ENCODE assay signal across 8 cellular contexts in genomic region chr1:93702102-93702827, GRCh38. TPM values are rescaled to one million over a fixed set of nuclear protein-coding genes. Genes with fewer than 3 reads are reported as not detected.
DNase-seq lines count a peak whose midpoint lies in the region; ATAC-seq and TF ChIP-seq lines count a peak whose summit lies in the region.

No MANE protein-coding gene starts in this region.

- H3K4me1 ChIP-seq in OCI-LY3 (ENCODE audit: low read length) (peaks cover 89% of the 10 kb centered on the region), right cardiac atrium (ENCODE audit: control insufficient read depth, insufficient read depth, low read length) (peaks cover 8% of the 10 kb centered on the region)

- H3K4me3 ChIP-seq in OCI-LY3 (ENCODE audit: low read length) (peak overlapping the region; percentile 48; the same call in 1 of the 2 replicates), right cardiac atrium (ENCODE audit: low read length) (no peak overlapping the region)

- WGBS in right cardiac atrium, result 72% methylated on average over 9 of the region's 9 CpGs

- TF ChIP-seq CTCF in OCI-LY3 (IDR thresholded peaks at IDR 0.05; ENCODE audit: low read depth, low read length) (no peak), endothelial cell (IDR thresholded peaks at IDR 0.05; ENCODE audit: unreplicated experiment) (no peak)

- H3K27me3 ChIP-seq in OCI-LY3 (ENCODE audit: low read depth, low read length) (no peaks in the 10 kb centered on the region), right cardiac atrium (ENCODE audit: control insufficient read depth, insufficient read depth) (no peaks in the 10 kb centered on the region)

- H3K27ac Mint-ChIP-seq in endothelial cell (ENCODE audit: unreplicated experiment), result no peak overlapping the region

- H2AFZ ChIP-seq in OCI-LY3 (ENCODE audit: low read depth, low read length), result no peak overlapping the region

- no peaks in the 10 kb centered on the region for H3K9me3 ChIP-seq in OCI-LY3 (ENCODE audit: insufficient read depth, low read length)
- H3K9me3 ChIP-seq in right cardiac atrium (ENCODE audit: control insufficient read depth, low read length), result no peaks in the 10 kb centered on the region

- no peaks in the 10 kb centered on the region for H3K9me3 Mint-ChIP-seq in endothelial cell (ENCODE audit: unreplicated experiment)

- intact Hi-C loops in right cardiac atrium (cut with DNase I), result no loop called here

- H3K79me2 ChIP-seq in OCI-LY3 (ENCODE audit: low read length), result no peaks in the 10 kb centered on the region

- H3K4me3 Mint-ChIP-seq in endothelial cell (ENCODE audit: unreplicated experiment), result no peak overlapping the region

- peak overlapping the region; percentile 89 for H3K9ac ChIP-seq in OCI-LY3 (ENCODE audit: low read length)

- no peaks in the 10 kb centered on the region for H4K20me1 ChIP-seq in OCI-LY3 (ENCODE audit: insufficient read depth, low read length)

- in situ Hi-C loops in KBM-7 (cut with MboI; ENCODE audit: low pct_unique_long_range_greater_than_20kb, low sequenced_read_pairs), result no loop called here

- no peaks in the 10 kb centered on the region for H3K4me1 Mint-ChIP-seq in endothelial cell (ENCODE audit: unreplicated experiment)

- H3K27me3 Mint-ChIP-seq in endothelial cell (ENCODE audit: unreplicated experiment), result peaks cover 8% of the 10 kb centered on the region

- no peaks in the 10 kb centered on the region for H3K36me3 ChIP-seq in OCI-LY3 (replicated peaks; ENCODE audit: low read depth, low read length)

- peak overlapping the region; percentile 98 for H3K27ac ChIP-seq in OCI-LY3 (ENCODE audit: low read length)
- H3K27ac ChIP-seq in right cardiac atrium (ENCODE audit: low read length), result no peak overlapping the region

- H3K36me3 Mint-ChIP-seq in endothelial cell (ENCODE audit: low read depth, unreplicated experiment), result no peaks in the 10 kb centered on the region

- H3K4me2 ChIP-seq in OCI-LY3 (ENCODE audit: low read length), result peak overlapping the region; percentile 77

- DNase-seq in A172 (ENCODE audit: low spot score), result peak; percentile 75
- DNase-seq in right cardiac atrium, result peak; percentile 64 to 76 (median 75)
- no peak for DNase-seq in KG1 (lab: John Stamatoyannopoulos, UW)
- DNase-seq in endothelial cell (ENCODE audit: low spot score), result no peak
- DNase-seq in NCI-H1105 treated with DMSO at 0.1 percent for 48 hours (lab: John Stamatoyannopoulos, UW), result no peak
- no peak for DNase-seq in KBM-7

- peak; percentile 27 for ATAC-seq in GM21529 (IDR thresholded peaks at IDR 0.05; ENCODE audit: unreplicated experiment)
- peak; percentile 84 to 85 for ATAC-seq in right cardiac atrium

RNA-seq across cellular contexts. Expression of gene BCAR3, which starts 20.6 kb away (rescaled TPM):
- 33.1 and 34.3 TPM in 2 replicates for total RNA-seq in A172 (2014; rRNA removed; shearing (Covaris generic))
- 10 to 100 TPM; 12.5 to 17.4 (median 15.0) TPM for total RNA-seq in right cardiac atrium
- polyA plus RNA-seq in right cardiac atrium, result 10.1 TPM
- total RNA-seq in endothelial cell (ENCODE audit: unreplicated experiment), result 19.9 TPM

Comparison
In these comparisons a context has a peak if more than half of its experiments do, and no peak if none do; other contexts are left out.
1. DNase-seq: peak in A172 (single experiment) and right cardiac atrium (3 of 3); none in KG1 (single experiment), endothelial cell (single experiment), NCI-H1105 treated with DMSO at 0.1 percent for 48 hours (single experiment) and KBM-7 (single experiment).